In the genomic region with DNA sequence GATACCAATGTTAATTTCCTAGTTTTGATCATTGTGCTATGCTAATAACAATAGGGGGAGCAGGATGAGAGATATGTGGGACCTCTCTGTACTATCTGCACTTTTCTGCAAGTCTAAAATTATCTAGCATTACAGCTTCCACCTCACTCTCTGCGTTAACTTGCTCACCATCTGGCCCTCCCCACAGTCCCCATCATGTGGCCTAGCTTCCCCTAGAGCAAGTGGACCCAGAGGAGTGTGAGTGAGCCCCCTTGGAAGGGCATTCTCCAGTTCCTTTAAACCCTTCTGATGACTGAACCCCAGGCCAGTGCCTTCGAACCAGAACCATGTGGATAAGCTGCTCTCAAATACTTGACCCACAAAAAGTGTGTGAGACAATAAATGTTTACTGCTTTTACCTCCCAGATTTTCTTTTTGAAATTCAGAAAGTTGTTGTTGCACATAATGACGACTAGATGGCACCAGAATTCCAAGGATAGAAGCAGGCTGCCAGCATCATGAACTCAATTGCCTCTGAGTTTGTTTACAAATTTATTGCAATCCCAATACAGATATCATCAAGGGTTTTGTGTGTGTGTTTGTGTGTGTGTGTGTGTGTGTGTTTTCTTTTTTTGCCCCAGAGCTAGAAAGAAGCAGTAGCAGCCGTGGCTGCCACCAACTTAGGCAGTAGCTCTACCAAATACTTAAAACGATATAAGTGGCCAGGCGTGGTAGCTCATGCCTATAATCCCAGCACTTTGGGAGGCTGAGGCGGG, we compare ENCODE assay signal across 8 cellular contexts. TPM values are rescaled to one million over a fixed set of nuclear protein-coding genes. Genes with fewer than 3 reads are reported as not detected.
A peak's percentile ranks its signal among the peaks of the same experiment; 100 is the strongest.
DNase-seq lines count a peak whose midpoint lies in the region; TF ChIP-seq lines count a peak whose summit lies in the region.

No MANE protein-coding gene starts in this region.

- no peak for TF ChIP-seq POLR2A in thyroid gland (IDR thresholded peaks at IDR 0.05)

- no peaks in the 10 kb centered on the region for H3K27me3 ChIP-seq in ascending aorta
- H3K27me3 ChIP-seq in thyroid gland: no peaks in the 10 kb centered on the region

- H3K27ac ChIP-seq in ascending aorta (no peak overlapping the region), thyroid gland (no peak overlapping the region)

- H3K36me3 ChIP-seq in ascending aorta: no peaks in the 10 kb centered on the region
- no peaks in the 10 kb centered on the region for H3K36me3 ChIP-seq in thyroid gland

- H3K9me3 ChIP-seq in ascending aorta: no peaks in the 10 kb centered on the region
- no peaks in the 10 kb centered on the region for H3K9me3 ChIP-seq in thyroid gland

- 21 to 25% methylated on average over 7 of the region's 7 CpGs for WGBS in thyroid gland, 2 donors

- H3K27ac Mint-ChIP-seq in immature natural killer cell: peak overlapping the region in 4 of 6 donors; percentile 17 to 85 (median 54)

- peaks cover 0 to 10% of the 10 kb centered on the region in 2 donors for H3K4me1 ChIP-seq in ascending aorta
- H3K4me1 ChIP-seq in thyroid gland: peaks cover 6% of the 10 kb centered on the region in 2 donors

- H3K4me3 ChIP-seq in GM12875 (ENCODE audit: low read depth, low read length) (no peak overlapping the region), ascending aorta (no peak overlapping the region), thyroid gland (replicated peaks in 1 of 3) (no peak overlapping the region)

- peak; percentile 66 for DNase-seq in AG20443 (ENCODE audit: low spot score)
- peak; percentile 68 for DNase-seq in NCI-H2171 treated with DMSO at 0.1 percent for 48 hours (lab: John Stamatoyannopoulos, UW)
- DNase-seq in ascending aorta (ENCODE audit: low spot score in 2 of 2): no peak
- DNase-seq in immature natural killer cell: peak; percentile 51 to 62 (median 57)
- peak in 1 of 2 donors; percentile 6 for DNase-seq in thyroid gland
- DNase-seq in mesenteric fat pad (ENCODE audit: low spot score): no peak
- no peak for DNase-seq in stimulated activated CD4-positive, alpha-beta T cell treated with anti-CD3 and anti-CD28 coated beads, Interleukin-2, amount 100 ng/mL, for 48 hours

- peaks cover 0 to 10% (median 3%) of the 10 kb centered on the region in 3 donors for H3K27me3 Mint-ChIP-seq in immature natural killer cell (ENCODE audit: low read depth in 3 of 3)

- H3K4me3 Mint-ChIP-seq in immature natural killer cell: no peak overlapping the region

- peaks cover 0 to 9% (median 3%) of the 10 kb centered on the region in 3 donors for H3K36me3 Mint-ChIP-seq in immature natural killer cell

- H3K4me1 Mint-ChIP-seq in immature natural killer cell: peaks cover 39 to 49% of the 10 kb centered on the region in 2 donors

- H3K9me3 Mint-ChIP-seq in immature natural killer cell: no peaks in the 10 kb centered on the region

- TF ChIP-seq CTCF in GM12875 (IDR thresholded peaks at IDR 0.05; ENCODE audit: borderline replicate concordance, insufficient read depth, low read depth, low read length) (peak; percentile 39; the same call in 1 of the 2 replicates), ascending aorta (IDR thresholded peaks at IDR 0.05) (peak; percentile 64 to 76 (median 67)), thyroid gland (IDR thresholded peaks at IDR 0.05) (peak; percentile 48 to 90 (median 76))

- intact Hi-C loops in ascending aorta (cut with DNase I): loop anchor here (1.0 kb wide), 1 partner anchor 83 kb away; no protein-coding TSS in a partner anchor
- intact Hi-C loops in thyroid gland (cut with DNase I): loop anchor here (5.0 to 10.0 kb wide), 2 partner anchors 83 to 495 kb away; no protein-coding TSS in a partner anchor

RNA-seq across cellular contexts. Expression of gene ZNF780A, which starts 49.0 kb away (rescaled TPM):
- total RNA-seq in ascending aorta (0.32 TPM), thyroid gland (10 to 100 TPM; 26.8 to 60.1 (median 33.8) TPM), mesenteric fat pad (12.7 TPM)
- polyA plus RNA-seq in immature natural killer cell: 10 to 100 TPM in 2 of 3 donors, 1 to 10 TPM in 1; 9.7 to 17.3 (median 12.4) TPM

RNA-seq across cellular contexts. Expression of gene MAP3K10, which starts 51.5 kb away (rescaled TPM):
- total RNA-seq in ascending aorta (19.4 TPM), thyroid gland (10 to 100 TPM in 3 of 4 donors, 1 to 10 TPM in 1; 9.1 to 19.6 (median 15.9) TPM), mesenteric fat pad (18.0 TPM)
- polyA plus RNA-seq in immature natural killer cell: under 1 TPM in 2 of 3 donors, not detected in 1; 0.36 to 0.42 TPM

Comparison
In these comparisons a context has a peak if more than half of its experiments do, and no peak if none do; other contexts are left out.
1. DNase-seq: peak in AG20443 (single experiment), NCI-H2171 treated with DMSO at 0.1 percent for 48 hours (single experiment) and immature natural killer cell (3 of 3); none in ascending aorta (0 of 2), mesenteric fat pad (single experiment) and stimulated activated CD4-positive, alpha-beta T cell treated with anti-CD3 and anti-CD28 coated beads, Interleukin-2, amount 100 ng/mL, for 48 hours (0 of 2).
2. RNA of gene ZNF780A, which starts 49.0 kb away (total RNA-seq): 26.8 to 60.1 TPM in thyroid gland and 12.7 TPM in mesenteric fat pad (single experiment); 0.32 TPM in ascending aorta (single experiment); every median in the first group is over 10 times any median in the second.
3. Peak in every context shown above with its lines, with median percentiles within 50 percentile points of each other: CTCF ChIP-seq.